In the genomic region with DNA sequence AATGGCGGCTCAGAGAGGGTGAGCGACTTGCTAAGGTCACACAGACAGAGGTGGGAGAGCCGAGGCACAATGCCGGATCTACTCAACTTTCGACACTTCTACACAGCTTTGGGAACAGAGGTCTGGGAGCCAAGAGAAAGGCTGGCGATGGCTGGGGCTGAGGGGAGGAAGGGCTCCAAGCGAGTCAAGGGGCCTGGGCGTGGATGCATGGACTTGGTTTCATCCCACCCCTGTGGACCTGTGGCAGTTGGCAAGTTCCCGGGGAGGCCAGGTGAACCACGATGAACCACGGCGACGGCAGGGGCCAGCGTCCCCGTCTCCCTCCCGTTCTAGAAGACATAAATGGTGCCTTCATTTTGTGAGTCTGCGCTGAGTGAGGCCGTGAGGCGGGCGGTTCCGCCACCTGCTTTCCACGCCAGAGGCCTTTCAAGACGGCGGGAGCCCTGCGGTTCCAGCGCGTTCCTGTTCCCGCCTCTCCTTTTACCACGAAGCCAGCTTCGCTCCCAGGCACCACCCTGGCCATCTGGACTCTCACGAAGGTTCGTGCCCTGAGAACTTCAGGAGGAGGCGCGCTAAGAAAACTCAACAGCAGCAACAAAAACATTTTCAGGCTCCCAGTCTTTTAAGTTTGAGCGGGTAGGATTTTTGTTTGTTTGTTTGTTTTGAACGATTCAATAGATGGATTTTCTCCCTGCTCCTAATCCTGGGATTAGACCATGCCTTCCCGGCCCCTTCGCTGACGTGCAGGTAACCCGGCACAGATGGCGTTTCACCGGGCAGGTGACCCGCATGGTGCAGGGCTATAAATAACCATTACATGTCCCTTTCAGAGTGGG, we compare ENCODE assay signal across 31 cellular contexts. TPM values are rescaled to one million over a fixed set of nuclear protein-coding genes. Genes with fewer than 3 reads are reported as not detected.
DNase-seq lines count a peak whose midpoint lies in the region; ATAC-seq, FAIRE-seq and TF ChIP-seq lines count a peak whose summit lies in the region.
"Had no signal": no experiment of that assay in that cellular context is flagged by ENCODE, and none has a peak within 500 bp of the region (broad histone marks: within the 10 kb centered on the region; RNA-seq: fewer than 3 reads in every experiment).

No MANE protein-coding gene starts in this region.

- FAIRE-seq in HepG2 (lab: Jason Lieb, UNC) (no peak), urothelium cell line (lab: Jason Lieb, UNC) (peak; percentile 5)
- FAIRE-seq: A549, GM12878 had no signal

- no peaks in the 10 kb centered on the region for H3K36me3 ChIP-seq in HepG2 (replicated peaks in 1 of 2; ENCODE audit: control insufficient read depth in 1 of 2, insufficient read depth in 2 of 2, low read length in 2 of 2)
- H3K36me3 ChIP-seq in right lobe of liver = no peaks in the 10 kb centered on the region
- H3K36me3 ChIP-seq in hepatocyte (replicated peaks; ENCODE audit: insufficient read depth, low read depth) = no peaks in the 10 kb centered on the region
- H3K36me3 ChIP-seq in body of pancreas (replicated peaks in 1 of 2; ENCODE audit: insufficient read depth in 1 of 2, low read depth in 2 of 2) = no peaks in the 10 kb centered on the region
- no peaks in the 10 kb centered on the region for H3K36me3 ChIP-seq in Karpas-422 (ENCODE audit: insufficient read depth, low read length)
- H3K36me3 ChIP-seq: SJSA1 had no signal

- peaks cover 9% of the 10 kb centered on the region for H3K4me1 ChIP-seq in HepG2 (ENCODE audit: insufficient read depth, low read length)
- no peaks in the 10 kb centered on the region for H3K4me1 ChIP-seq in right lobe of liver
- peaks cover 16% of the 10 kb centered on the region for H3K4me1 ChIP-seq in hepatocyte (ENCODE audit: insufficient read depth)
- peaks cover 4% of the 10 kb centered on the region for H3K4me1 ChIP-seq in body of pancreas
- H3K4me1 ChIP-seq in Karpas-422 (ENCODE audit: low read length) = no peaks in the 10 kb centered on the region
- H3K4me1 ChIP-seq: A549, SJSA1 had no signal

- no peaks in the 10 kb centered on the region for H3K27me3 Mint-ChIP-seq in nephron progenitor cell (ENCODE audit: low read depth, poor library complexity)
- H3K27me3 Mint-ChIP-seq: CD4-positive, alpha-beta memory T cell had no signal

- POLR2A ChIA-PET in HepG2 (lab: Yijun Ruan, JAX) = no interaction called here

- peaks cover 33% of the 10 kb centered on the region for H3K9me3 Mint-ChIP-seq in nephron progenitor cell

- H3K79me2 ChIP-seq in HepG2 (ENCODE audit: insufficient read depth, low read length) = no peaks in the 10 kb centered on the region
- H3K79me2 ChIP-seq in hepatocyte = no peaks in the 10 kb centered on the region
- no peaks in the 10 kb centered on the region for H3K79me2 ChIP-seq in Karpas-422 (ENCODE audit: low read length)

- intact Hi-C loops in HepG2 (cut with micrococcal nuclease; ENCODE audit: unreplicated experiment) (no loop called here), right lobe of liver (cut with DNase I) (no loop called here), body of pancreas (cut with DNase I) (no loop called here)

- BruUV-seq in HepG2 (replicated peaks; lab: Mats Ljungman, UMichigan) = no TSS peak

- H3K9me3 ChIP-seq in HepG2 (ENCODE audit: low read length) (peaks cover 19% of the 10 kb centered on the region), right lobe of liver (no peaks in the 10 kb centered on the region), hepatocyte (ENCODE audit: low read depth) (peaks cover 2% of the 10 kb centered on the region), body of pancreas (peaks cover 0 to 6% (median 0%) of the 10 kb centered on the region in 3 donors), Karpas-422 (ENCODE audit: low read length) (peaks cover 5% of the 10 kb centered on the region; the same call in 1 of the 2 replicates)
- H3K9me3 ChIP-seq: SJSA1 had no signal

- H3K4me3 Mint-ChIP-seq in nephron progenitor cell = no peak overlapping the region

- H3K27me3 ChIP-seq in HepG2 (ENCODE audit: control insufficient read depth in 1 of 2, insufficient read depth in 2 of 2, low read length in 2 of 2) (peaks cover 0 to 6% of the 10 kb centered on the region in 2 experiments; a peak in 1 of 5 replicates), right lobe of liver (no peaks in the 10 kb centered on the region), hepatocyte (no peaks in the 10 kb centered on the region), body of pancreas (no peaks in the 10 kb centered on the region), Karpas-422 (ENCODE audit: low read length) (no peaks in the 10 kb centered on the region)
- H3K27me3 ChIP-seq: BLaER1 treated with 17β-estradiol and CSF1 and Interleukin-3, amounts not matched to agents 10 nM and 100 nM had no signal

- H3K4me2 ChIP-seq in HepG2 (ENCODE audit: low read depth, low read length) (no peak overlapping the region), hepatocyte (no peak overlapping the region), Karpas-422 (ENCODE audit: low read depth, low read length, poor library complexity, severe bottlenecking) (no peak overlapping the region)
- H3K4me2 ChIP-seq: A549, PC-9 had no signal

- H3K27ac Mint-ChIP-seq in nephron progenitor cell = peak overlapping the region; percentile 39

- TF ChIP-seq POLR2A in HepG2 (IDR thresholded peaks at IDR 0.05; ENCODE audit: insufficient read depth in 1 of 2, low read depth in 2 of 2, low read length in 2 of 2) = no peak
- no peak for TF ChIP-seq POLR2A in right lobe of liver (IDR thresholded peaks at IDR 0.05)
- no peak for TF ChIP-seq POLR2A in body of pancreas (IDR thresholded peaks at IDR 0.05)

- H3K4me1 Mint-ChIP-seq in nephron progenitor cell = peaks cover 27% of the 10 kb centered on the region

- H3K9me2 ChIP-seq in hepatocyte (replicated peaks; ENCODE audit: insufficient read depth) (no peaks in the 10 kb centered on the region), Karpas-422 (replicated peaks; ENCODE audit: insufficient read depth, low read length) (no peaks in the 10 kb centered on the region)

- no peak overlapping the region for H3K27ac ChIP-seq in HepG2 (ENCODE audit: extremely low read length, insufficient read depth, low read length)
- no peak overlapping the region for H3K27ac ChIP-seq in right lobe of liver
- H3K27ac ChIP-seq in hepatocyte = peak overlapping the region; percentile 67
- H3K27ac ChIP-seq in body of pancreas = no peak overlapping the region
- H3K27ac ChIP-seq in Karpas-422 (ENCODE audit: low read length) = no peak overlapping the region
- H3K27ac ChIP-seq: A549; BLaER1 treated with 17β-estradiol and CSF1 and Interleukin-3, amounts not matched to agents 10 nM and 100 nM; PC-9; SJSA1 had no signal

- H3K9ac ChIP-seq in HepG2 (ENCODE audit: insufficient read depth, low read depth, low read length) = no peak overlapping the region
- no peak overlapping the region for H3K9ac ChIP-seq in Karpas-422 (ENCODE audit: low read length)
- H3K9ac ChIP-seq: BLaER1 treated with 17β-estradiol and CSF1 and Interleukin-3, amounts not matched to agents 10 nM and 100 nM had no signal

- WGBS in HepG2 (ENCODE audit: low lambda C conversion rate) = 80% methylated on average over 43 of the region's 43 CpGs
- WGBS in right lobe of liver (ENCODE audit: insufficient coverage, low coverage, low lambda C conversion rate, missing lambda C conversion rate) = 89% methylated on average over 17 of the region's 43 CpGs
- 94% methylated on average over 43 of the region's 43 CpGs for WGBS in hepatocyte (ENCODE audit: low lambda C conversion rate, missing lambda C conversion rate)
- WGBS in body of pancreas, 2 donors = 83 to 87% methylated on average over 41 to 43 of the region's 43 CpGs

- in situ Hi-C loops in HepG2 (cut with HindIII; ENCODE audit: extremely low pct_ligation_motif_present, low pct_unique_long_range_greater_than_20kb) = no loop called here

- no peak overlapping the region for H2AFZ ChIP-seq in HepG2 (ENCODE audit: low read length)
- H2AFZ ChIP-seq in hepatocyte = no peak overlapping the region
- no peak overlapping the region for H2AFZ ChIP-seq in Karpas-422 (ENCODE audit: low read length)
- H2AFZ ChIP-seq: PC-9 had no signal

- peaks cover 54% of the 10 kb centered on the region for H3K36me3 Mint-ChIP-seq in nephron progenitor cell (ENCODE audit: low read depth)

- H4K20me1 ChIP-seq in HepG2 (ENCODE audit: insufficient read depth, low read length) (no peaks in the 10 kb centered on the region), hepatocyte (ENCODE audit: insufficient read depth, poor library complexity, severe bottlenecking) (no peaks in the 10 kb centered on the region), Karpas-422 (ENCODE audit: insufficient read depth, low read depth, low read length) (no peaks in the 10 kb centered on the region)
- H4K20me1 ChIP-seq: BLaER1 treated with 17β-estradiol and CSF1 and Interleukin-3, amounts not matched to agents 10 nM and 100 nM had no signal

- ATAC-seq in HepG2 = no peak
- ATAC-seq in right lobe of liver = no peak
- ATAC-seq in body of pancreas = no peak
- ATAC-seq in HG02870 (IDR thresholded peaks at IDR 0.05; ENCODE audit: unreplicated experiment) = no peak
- ATAC-seq: A549, GM12878, Right ventricle myocardium inferior had no signal

- TF ChIP-seq CTCF in HepG2 (CRISPR knock-in tag; IDR thresholded peaks at IDR 0.05) (no peak), right lobe of liver (IDR thresholded peaks at IDR 0.05) (no peak), hepatocyte (IDR thresholded peaks at IDR 0.05; ENCODE audit: poor library complexity) (no peak), nephron progenitor cell (IDR thresholded peaks at IDR 0.05) (no peak), body of pancreas (IDR thresholded peaks at IDR 0.05) (no peak)

- DNase-seq in HepG2 (ENCODE audit: low spot score) (no peak), right lobe of liver (no peak), hepatocyte (ENCODE audit: low spot score) (no peak), nephron progenitor cell (no peak), urothelium cell line (ENCODE audit: low spot score) (no peak), body of pancreas (no peak), Karpas-422 (no peak)
- DNase-seq: AML-193; CD4-positive, alpha-beta memory T cell; COR-L47; DMS79; EL; GDM1; GOT3; HCEC 1CT; Kasumi-1; NCI-H1092 treated with DMSO at 0.1 percent for 48 hours; NCI-H1436 treated with DMSO at 0.1 percent for 48 hours; NCI-H187 treated with DMSO at 0.1 percent for 48 hours; NCI-H446; NCI-H524 treated with DMSO at 0.1 percent for 48 hours; NCI-H774; PC-9 had no signal

- no peak overlapping the region for H3K4me3 ChIP-seq in HepG2 (replicated peaks in 1 of 3; ENCODE audit: insufficient read depth in 1 of 3, low read depth in 2 of 3, low read length in 3 of 3)
- no peak overlapping the region for H3K4me3 ChIP-seq in right lobe of liver
- H3K4me3 ChIP-seq in hepatocyte = no peak overlapping the region
- H3K4me3 ChIP-seq in body of pancreas = no peak overlapping the region
- no peak overlapping the region for H3K4me3 ChIP-seq in Karpas-422 (ENCODE audit: low read length)
- H3K4me3 ChIP-seq: A549; BLaER1 treated with 17β-estradiol and CSF1 and Interleukin-3, amounts not matched to agents 10 nM and 100 nM; GM12878; PC-9; SJSA1 had no signal

- no peak for TF ChIP-seq RAD21 in HepG2 (CRISPR knock-in tag; IDR thresholded peaks at IDR 0.05)

- CTCF ChIA-PET in HepG2 (lab: Yijun Ruan, JAX; ENCODE audit: low intra/inter-chr PET ratio, low total read pairs) = no interaction called here

- TF ChIP-seq EP300 in HepG2 (IDR thresholded peaks at IDR 0.05; ENCODE audit: low read depth in 2 of 2, low read length in 2 of 2) (no peak), HepG2 (CRISPR knock-in tag; IDR thresholded peaks at IDR 0.05; ENCODE audit: borderline replicate concordance) (no peak)

RNA-seq across cellular contexts. Expression of gene EDAR, which starts 46.6 kb away (rescaled TPM):
- total RNA-seq in HepG2 (2016; rRNA removed; fragmentation: Illumina TruSeq; extraction: Trizol) = not detected in 2 replicates
- total RNA-seq in HepG2 (2016; cell fraction: cytosol; rRNA removed; fragmentation: Illumina TruSeq; extraction: Trizol; ENCODE audit: low read depth) = not detected in 2 replicates
- total RNA-seq in HepG2 (2016; cell fraction: insoluble cytoplasmic fraction; rRNA removed; fragmentation: Illumina TruSeq; extraction: Trizol) = not detected in 2 replicates
- total RNA-seq in HepG2 (2016; cell fraction: membrane; rRNA removed; fragmentation: Illumina TruSeq; extraction: Trizol) = not detected in 2 replicates
- total RNA-seq in HepG2 (2016; cell fraction: nucleus; rRNA removed; fragmentation: Illumina TruSeq; extraction: Trizol) = not detected in 2 replicates
- polyA plus RNA-seq in HepG2 (2011; rRNA removed) = not detected in 2 replicates
- polyA plus RNA-seq in HepG2 (2011; cell fraction: cytosol; rRNA removed) = not detected in 2 replicates
- not detected in 2 replicates for polyA plus RNA-seq in HepG2 (2011; cell fraction: nucleus; rRNA removed)
- polyA plus RNA-seq in HepG2 (2012) = not detected in 2 replicates
- polyA plus RNA-seq in HepG2 (2016; cell fraction: cytosol; fragmentation: Illumina TruSeq; extraction: Trizol; ENCODE audit: low read depth) = not detected in 2 replicates
- polyA plus RNA-seq in HepG2 (2016; cell fraction: insoluble cytoplasmic fraction; fragmentation: Illumina TruSeq; extraction: Trizol; ENCODE audit: low read depth) = not detected in 2 replicates
- polyA plus RNA-seq in HepG2 (2016; cell fraction: membrane; fragmentation: Illumina TruSeq; extraction: Trizol; ENCODE audit: low read depth) = not detected in 2 replicates
- not detected in 2 replicates for polyA plus RNA-seq in HepG2 (2016; cell fraction: nucleus; fragmentation: Illumina TruSeq; extraction: Trizol; ENCODE audit: insufficient read depth, low read depth)
- polyA minus RNA-seq in HepG2 (2011; rRNA and poly(A)+ RNA removed; ENCODE audit: low replicate concordance) = 0.16 TPM in 1 of 2 replicates, not detected in the other
- polyA minus RNA-seq in HepG2 (2011; cell fraction: cytosol; rRNA and poly(A)+ RNA removed) = not detected in 2 replicates
- polyA minus RNA-seq in HepG2 (2011; cell fraction: nucleus; rRNA and poly(A)+ RNA removed) = not detected in 2 replicates
- total RNA-seq in right lobe of liver = 1 to 10 TPM in 1 of 6 experiments, under 1 TPM in 5; 0.06 to 1.6 (median 0.28) TPM
- 0.12 and 0.20 TPM in 2 replicates for total RNA-seq in hepatocyte
- 0.07 and 0.21 TPM in 2 replicates for polyA plus RNA-seq in hepatocyte
- not detected for total RNA-seq in body of pancreas
- total RNA-seq in Karpas-422 (2014; rRNA removed; shearing (Covaris generic); ENCODE audit: low replicate concordance) = not detected in 2 replicates
- total RNA-seq: GM12878, M059J, PC-9, RPMI7951, SJSA1 had no signal
